Comparison of ENCODE assay signal across 8 cellular contexts in genomic region chr1:155910621-155911121, GRCh38. TPM values are rescaled to one million over a fixed set of nuclear protein-coding genes. Genes with fewer than 3 reads are reported as not detected.
DNase-seq lines count a peak whose midpoint lies in the region; ATAC-seq, FAIRE-seq and TF ChIP-seq lines count a peak whose summit lies in the region.

No MANE protein-coding gene starts in this region.

- peaks cover 3 to 10% of the 10 kb centered on the region in 2 donors for H3K4me1 ChIP-seq in mucosa of rectum (ENCODE audit: control insufficient read depth in 2 of 2, insufficient read depth in 2 of 2, low read length in 2 of 2)

- H3K36me3 ChIP-seq in GM06990 (ENCODE audit: control insufficient read depth, insufficient read depth, low read length) (peaks cover 6% of the 10 kb centered on the region), mucosa of rectum (ENCODE audit: control insufficient read depth in 2 of 2, insufficient read depth in 2 of 2, low read length in 2 of 2) (peaks cover 15 to 34% of the 10 kb centered on the region in 2 donors)

- peak; percentile 83 for DNase-seq in A172 (ENCODE audit: low spot score)
- peak; percentile 20 for DNase-seq in GM06990 (ENCODE audit: extremely low read depth, insufficient read length)
- DNase-seq in HuH-7 (ENCODE audit: low spot score), result peak; percentile 21
- peak; percentile 41 for DNase-seq in UCSD-AML1 (lab: John Stamatoyannopoulos, UW; ENCODE audit: unreplicated experiment)
- peak; percentile 41 for DNase-seq in urothelium cell line (ENCODE audit: low spot score)
- DNase-seq in NCI-H1930 (lab: John Stamatoyannopoulos, UW), result no peak

- H3K9me3 ChIP-seq in mucosa of rectum (ENCODE audit: control insufficient read depth in 2 of 2, low read length in 2 of 2), result no peaks in the 10 kb centered on the region

- ATAC-seq in esophagus mucosa, result peak; percentile 38

- H3K27ac ChIP-seq in mucosa of rectum (ENCODE audit: low read depth in 2 of 2, low read length in 2 of 2), result peak overlapping the region; percentile 88 to 89

- H3K27me3 ChIP-seq in GM06990 (replicated peaks; ENCODE audit: control insufficient read depth, insufficient read depth, low read length) (no peaks in the 10 kb centered on the region), mucosa of rectum (ENCODE audit: control insufficient read depth in 2 of 2, insufficient read depth in 2 of 2, low read length in 2 of 2) (no peaks in the 10 kb centered on the region)

- no peak for FAIRE-seq in urothelium cell line (lab: Jason Lieb, UNC)

- H3K9ac ChIP-seq in mucosa of rectum (ENCODE audit: low read depth in 1 of 2, low read length in 2 of 2), result peak overlapping the region; percentile 73 to 79

- TF ChIP-seq CTCF in GM06990 (IDR thresholded peaks at IDR 0.05; ENCODE audit: insufficient read depth, low read length, poor library complexity, severe bottlenecking), result no peak

- H3K4me3 ChIP-seq in GM06990 (replicated peaks; ENCODE audit: low read depth, low read length), result peak overlapping the region; percentile 83
- H3K4me3 ChIP-seq in mucosa of rectum (ENCODE audit: low read length in 2 of 2), result peak overlapping the region; percentile 88 to 92

RNA-seq across cellular contexts. Expression of gene RIT1, which starts 0.5 kb away (rescaled TPM):
- 65.1 and 81.9 TPM in 2 replicates for total RNA-seq in A172 (2014; rRNA removed; shearing (Covaris generic))
- 35.7 TPM for total RNA-seq in esophagus mucosa

RNA-seq across cellular contexts. Expression of gene KHDC4, which starts 23.5 kb away (rescaled TPM):
- total RNA-seq in A172 (2014; rRNA removed; shearing (Covaris generic)), result 52.3 and 53.9 TPM in 2 replicates
- 19.4 TPM for total RNA-seq in esophagus mucosa

RNA-seq across cellular contexts. Expression of gene RXFP4, which starts 30.8 kb away (rescaled TPM):
- not detected in 2 replicates for total RNA-seq in A172 (2014; rRNA removed; shearing (Covaris generic))
- total RNA-seq in esophagus mucosa, result not detected

RNA-seq across cellular contexts. Expression of gene SYT11, which starts 51.3 kb away (rescaled TPM):
- 63.9 and 64.5 TPM in 2 replicates for total RNA-seq in A172 (2014; rRNA removed; shearing (Covaris generic))
- total RNA-seq in esophagus mucosa, result 0.76 TPM

RNA-seq across cellular contexts. Expression of gene GON4L, which starts 53.7 kb away (rescaled TPM):
- 26.9 and 29.6 TPM in 2 replicates for total RNA-seq in A172 (2014; rRNA removed; shearing (Covaris generic))
- total RNA-seq in esophagus mucosa, result 25.9 TPM

Comparison
In these comparisons a context has a peak if more than half of its experiments do, and no peak if none do; other contexts are left out.
1. DNase-seq: peak in A172 (single experiment), GM06990 (single experiment), HuH-7 (single experiment), UCSD-AML1 (single experiment) and urothelium cell line (single experiment); none in NCI-H1930 (0 of 2).